8 cellular contexts compared by ENCODE assay signal in the genomic region with DNA sequence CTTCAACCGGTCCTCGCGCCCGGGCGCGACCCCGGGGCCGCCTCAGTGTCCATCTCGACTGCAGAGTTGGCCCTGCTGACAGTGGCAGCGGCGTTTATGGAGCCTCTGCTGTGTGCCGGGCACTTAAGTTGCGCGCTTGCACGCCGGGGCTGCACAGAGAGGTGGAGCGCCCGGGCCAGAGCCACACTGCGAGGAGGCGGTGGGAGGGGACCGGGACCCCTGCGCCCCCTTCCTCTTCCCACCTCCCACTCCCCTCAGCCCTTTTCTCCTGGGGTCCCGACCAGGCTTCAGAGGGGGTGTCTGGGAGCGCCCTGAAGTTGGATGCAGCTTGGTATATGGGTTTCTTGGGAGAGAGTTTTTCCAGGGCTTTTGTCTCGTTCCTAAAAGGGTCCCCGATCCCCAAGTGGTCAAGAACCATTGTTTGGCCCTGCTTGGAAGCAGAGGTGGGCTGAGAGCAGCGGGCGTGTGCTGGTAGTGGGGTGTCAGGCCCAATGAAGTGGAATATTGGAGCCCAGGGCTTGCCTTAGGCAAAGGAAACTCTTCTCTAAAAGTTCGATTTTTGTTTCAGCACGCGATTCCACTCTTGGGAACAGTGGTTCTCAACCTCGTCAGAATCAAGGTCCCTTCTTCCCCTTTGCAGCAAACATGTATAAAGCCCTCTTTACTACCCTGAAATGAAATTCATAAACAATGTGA. TPM values are rescaled to one million over a fixed set of nuclear protein-coding genes. Genes with fewer than 3 reads are reported as not detected.
DNase-seq lines count a peak whose midpoint lies in the region; ATAC-seq and TF ChIP-seq lines count a peak whose summit lies in the region.

No MANE protein-coding gene starts in this region.

- H3K36me3 ChIP-seq in BLaER1 treated with 17β-estradiol and CSF1 and Interleukin-3, amounts not matched to agents 10 nM and 100 nM: peaks cover 0 to 7% (median 0%) of the 10 kb centered on the region in 11 experiments; a peak in 3 of 22 replicates
- no peaks in the 10 kb centered on the region for H3K36me3 ChIP-seq in brain microvascular endothelial cell (replicated peaks)
- H3K36me3 ChIP-seq in thoracic aorta: no peaks in the 10 kb centered on the region

- H3K9me3 ChIP-seq in BLaER1 treated with 17β-estradiol and CSF1 and Interleukin-3, amounts not matched to agents 10 nM and 100 nM (replicated peaks in 1 of 11): no peaks in the 10 kb centered on the region
- no peaks in the 10 kb centered on the region for H3K9me3 ChIP-seq in thoracic aorta

- TF ChIP-seq CTCF in brain microvascular endothelial cell (IDR thresholded peaks at IDR 0.05; ENCODE audit: low read depth, low read length, missing control alignments): no peak
- no peak for TF ChIP-seq CTCF in lower leg skin (IDR thresholded peaks at IDR 0.05)
- TF ChIP-seq CTCF in thoracic aorta (IDR thresholded peaks at IDR 0.05): no peak

- no peaks in the 10 kb centered on the region for H3K9me3 Mint-ChIP-seq in IgD-negative memory B cell

- H3K27ac Mint-ChIP-seq in IgD-negative memory B cell: peak overlapping the region in 2 of 3 donors; percentile 11 to 91

- H4K20me1 ChIP-seq in BLaER1 treated with 17β-estradiol and CSF1 and Interleukin-3, amounts not matched to agents 10 nM and 100 nM: peaks cover 0 to 11% (median 0%) of the 10 kb centered on the region in 11 experiments; a peak in 3 of 22 replicates

- WGBS in lower leg skin, 2 donors: 1 to 2% methylated on average over 11 to 14 of the region's 32 CpGs

- H3K27ac ChIP-seq in BLaER1 treated with 17β-estradiol and CSF1 and Interleukin-3, amounts not matched to agents 10 nM and 100 nM: peak overlapping the region; percentile 70 to 92 (median 89)
- peak overlapping the region; percentile 57 for H3K27ac ChIP-seq in brain microvascular endothelial cell
- H3K27ac ChIP-seq in thoracic aorta: peak overlapping the region; percentile 61 to 62

- H3K4me1 Mint-ChIP-seq in IgD-negative memory B cell: peaks cover 0 to 7% (median 6%) of the 10 kb centered on the region in 3 donors

- peak overlapping the region; percentile 76 to 92 (median 88) for H3K4me3 Mint-ChIP-seq in IgD-negative memory B cell

- intact Hi-C loops in lower leg skin (cut with DNase I; ENCODE audit: low total_unique reads): no loop called here

- ATAC-seq in GM19035 (IDR thresholded peaks at IDR 0.05; ENCODE audit: unreplicated experiment) (peak; percentile 37), thoracic aorta (ENCODE audit: insufficient number of reproducible peaks, low FRiP score, low read depth) (no peak)

- peaks cover 3% of the 10 kb centered on the region for H3K27me3 Mint-ChIP-seq in IgD-negative memory B cell

- peaks cover 12 to 19% (median 15%) of the 10 kb centered on the region in 10 experiments; a peak in 19 of 20 replicates for H3K4me1 ChIP-seq in BLaER1 treated with 17β-estradiol and CSF1 and Interleukin-3, amounts not matched to agents 10 nM and 100 nM
- peaks cover 3 to 8% of the 10 kb centered on the region in 2 donors for H3K4me1 ChIP-seq in thoracic aorta (ENCODE audit: control insufficient read depth in 1 of 2, low read depth in 2 of 2)

- H3K36me3 Mint-ChIP-seq in IgD-negative memory B cell: no peaks in the 10 kb centered on the region

- TF ChIP-seq POLR2A in lower leg skin (IDR thresholded peaks at IDR 0.05): no peak

- H3K4me2 ChIP-seq in BLaER1 treated with 17β-estradiol and CSF1 and Interleukin-3, amounts not matched to agents 10 nM and 100 nM: peak overlapping the region; percentile 88 to 98 (median 95)

- no peaks in the 10 kb centered on the region for H3K27me3 ChIP-seq in BLaER1 treated with 17β-estradiol and CSF1 and Interleukin-3, amounts not matched to agents 10 nM and 100 nM
- H3K27me3 ChIP-seq in brain microvascular endothelial cell (replicated peaks) (no peaks in the 10 kb centered on the region), thoracic aorta (replicated peaks; ENCODE audit: insufficient read depth) (no peaks in the 10 kb centered on the region)

- H3K9ac ChIP-seq in BLaER1 treated with 17β-estradiol and CSF1 and Interleukin-3, amounts not matched to agents 10 nM and 100 nM: peak overlapping the region; percentile 90 to 96 (median 94)

- in situ Hi-C loops in brain microvascular endothelial cell (cut with HindIII; ENCODE audit: low pct_ligation_motif_present, low sequenced_read_pairs): no loop called here

- no peak for DNase-seq in brain microvascular endothelial cell
- DNase-seq in lower leg skin (ENCODE audit: low spot score in 2 of 2): no peak
- DNase-seq in thoracic aorta (ENCODE audit: low spot score): no peak
- no peak for DNase-seq in SIG-M5 (lab: John Stamatoyannopoulos, UW)
- no peak for DNase-seq in midbrain (lab: John Stamatoyannopoulos, UW)

- H3K4me3 ChIP-seq in BLaER1 treated with 17β-estradiol and CSF1 and Interleukin-3, amounts not matched to agents 10 nM and 100 nM: peak overlapping the region; percentile 78 to 97 (median 94)
- peak overlapping the region; percentile 84 for H3K4me3 ChIP-seq in brain microvascular endothelial cell (ENCODE audit: low read depth, low read length)
- H3K4me3 ChIP-seq in lower leg skin (ENCODE audit: low read depth, poor library complexity, severe bottlenecking): peak overlapping the region; percentile 89
- H3K4me3 ChIP-seq in thoracic aorta: peak overlapping the region; percentile 99

RNA-seq across cellular contexts. Expression of a gene that starts 0.6 kb away (rescaled TPM):
- polyA plus RNA-seq in IgD-negative memory B cell: 6.6 TPM
- 100 to 1,000 TPM in 1 of 4 donors, 10 to 100 TPM in 3; 31.9 to 128 (median 56.4) TPM for total RNA-seq in lower leg skin
- total RNA-seq in thoracic aorta: 10 to 100 TPM; 38.0 to 73.8 TPM
